In the genomic region with DNA sequence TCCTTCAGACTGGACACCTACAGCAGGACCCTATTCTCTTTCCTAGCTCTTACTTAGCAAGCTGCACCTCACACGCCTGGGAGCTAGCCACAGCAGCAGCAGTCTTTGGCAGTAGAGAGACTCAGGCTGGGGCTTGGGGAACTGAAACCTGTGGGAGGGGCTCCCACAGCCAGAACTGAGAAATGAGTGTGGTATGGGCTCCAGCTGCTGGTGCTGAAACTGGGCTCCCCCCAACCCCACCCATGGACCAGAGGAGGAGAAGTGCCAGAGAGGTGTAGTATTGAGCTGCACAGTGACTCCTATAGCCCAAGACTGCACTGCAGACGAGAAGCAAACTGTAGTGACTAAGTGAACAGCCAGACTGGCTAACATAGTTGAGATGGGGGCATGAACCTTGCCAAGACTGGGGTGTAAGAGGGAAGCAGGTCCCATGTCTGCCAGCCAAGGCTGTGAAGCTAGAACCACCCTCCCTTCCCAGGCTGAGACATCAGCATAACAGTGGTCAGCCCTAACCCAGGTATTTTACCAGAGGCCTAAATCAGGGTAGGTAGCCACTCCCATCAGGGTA, we compare ENCODE assay signal across 8 cellular contexts.
A peak's percentile ranks its signal among the peaks of the same experiment; 100 is the strongest.
DNase-seq lines count a peak whose midpoint lies in the region; ATAC-seq and TF ChIP-seq lines count a peak whose summit lies in the region.

No MANE protein-coding gene starts in this region.

- no peak overlapping the region for H3K27ac ChIP-seq in SU-DHL-6 (ENCODE audit: low read depth, low read length)
- no peak overlapping the region for H3K27ac ChIP-seq in SJCRH30

- H3K79me2 ChIP-seq in SU-DHL-6 (ENCODE audit: insufficient read depth, low read length), result 0 out of 2 replicates have a peak, but pooled peaks cover 4% of the 10 kb centered on the region

- H3K4me1 Mint-ChIP-seq in stimulated activated naive B cell treated with anti-CD40 and anti-IgM and Interleukin-4, amounts not matched to agents 10 μg/mL and 1 μg/mL and 100 μg/mL, for 72 hours, result peaks cover 32 to 54% of the 10 kb centered on the region in 2 donors

- ATAC-seq in HG02973 (IDR thresholded peaks at IDR 0.05; ENCODE audit: unreplicated experiment), result peak; percentile 87
- ATAC-seq in stimulated activated naive B cell treated with anti-CD40 and anti-IgM and Interleukin-4, amounts not matched to agents 10 μg/mL and 1 μg/mL and 100 μg/mL, for 72 hours (replicated peaks), result peak; percentile 99

- H3K9me3 ChIP-seq in SU-DHL-6 (ENCODE audit: insufficient read depth, low read length) (no peaks in the 10 kb centered on the region), SJCRH30 (replicated peaks) (no peaks in the 10 kb centered on the region)

- H4K20me1 ChIP-seq in SU-DHL-6 (ENCODE audit: low read depth, low read length), result no peaks in the 10 kb centered on the region; the same call in 1 of the 2 replicates

- H3K36me3 ChIP-seq in SU-DHL-6 (ENCODE audit: low read length) (no peaks in the 10 kb centered on the region), SJCRH30 (no peaks in the 10 kb centered on the region)

- H3K9ac ChIP-seq in SU-DHL-6 (ENCODE audit: low read length), result peak overlapping the region; percentile 30; the same call in 1 of the 2 replicates

- peak; percentile 71 for DNase-seq in activated CD8-positive, alpha-beta memory T cell treated with anti-CD3 and anti-CD28 coated beads for 24 hours
- no peak for DNase-seq in activated CD8-positive, alpha-beta memory T cell treated with anti-CD3 and anti-CD28 coated beads, Interleukin-2, amount 50 U/mL, for 4 hours
- DNase-seq in iPS DF 4.7 (ENCODE audit: extremely low read depth, low spot score), result peak; percentile 41
- peak; percentile 92 for DNase-seq in stimulated activated naive B cell treated with anti-CD40 and anti-IgM and Interleukin-4, amounts not matched to agents 10 μg/mL and 1 μg/mL and 100 μg/mL, for 72 hours
- DNase-seq in SJCRH30, result no peak
- DNase-seq in NCI-H2029 (lab: John Stamatoyannopoulos, UW), result no peak

- H3K9me3 Mint-ChIP-seq in stimulated activated naive B cell treated with anti-CD40 and anti-IgM and Interleukin-4, amounts not matched to agents 10 μg/mL and 1 μg/mL and 100 μg/mL, for 72 hours, result peaks cover 4 to 6% of the 10 kb centered on the region in 2 donors

- no peaks in the 10 kb centered on the region for H3K4me1 ChIP-seq in SJCRH30

- peak overlapping the region; percentile 33 for H3K4me2 ChIP-seq in SU-DHL-6 (ENCODE audit: low read depth, low read length, poor library complexity, severe bottlenecking)

- H3K27me3 ChIP-seq in SU-DHL-6 (ENCODE audit: low read length), result no peaks in the 10 kb centered on the region
- no peaks in the 10 kb centered on the region for H3K27me3 ChIP-seq in SJCRH30

- no peaks in the 10 kb centered on the region for H3K9me2 ChIP-seq in SU-DHL-6 (replicated peaks; ENCODE audit: insufficient read depth, low read length)

- TF ChIP-seq CTCF in SU-DHL-6 (IDR thresholded peaks at IDR 0.05; ENCODE audit: insufficient read depth, low read length, poor library complexity, severe bottlenecking), result peak; percentile 31

- H2AFZ ChIP-seq in SU-DHL-6 (ENCODE audit: low read depth, low read length, severe bottlenecking), result no peak overlapping the region

- H3K4me3 Mint-ChIP-seq in stimulated activated naive B cell treated with anti-CD40 and anti-IgM and Interleukin-4, amounts not matched to agents 10 μg/mL and 1 μg/mL and 100 μg/mL, for 72 hours, result peak overlapping the region; percentile 19 to 40

- peaks cover 4 to 8% of the 10 kb centered on the region in 2 donors for H3K36me3 Mint-ChIP-seq in stimulated activated naive B cell treated with anti-CD40 and anti-IgM and Interleukin-4, amounts not matched to agents 10 μg/mL and 1 μg/mL and 100 μg/mL, for 72 hours

- H3K27me3 Mint-ChIP-seq in stimulated activated naive B cell treated with anti-CD40 and anti-IgM and Interleukin-4, amounts not matched to agents 10 μg/mL and 1 μg/mL and 100 μg/mL, for 72 hours, result no peaks in the 10 kb centered on the region

- H3K4me3 ChIP-seq in SU-DHL-6 (ENCODE audit: insufficient read depth, low read length, poor library complexity, severe bottlenecking) (no peak overlapping the region), SJCRH30 (no peak overlapping the region)

- H3K27ac Mint-ChIP-seq in stimulated activated naive B cell treated with anti-CD40 and anti-IgM and Interleukin-4, amounts not matched to agents 10 μg/mL and 1 μg/mL and 100 μg/mL, for 72 hours, result peak overlapping the region; percentile 57

- H3F3A ChIP-seq in SU-DHL-6 (ENCODE audit: insufficient read depth), result no peaks in the 10 kb centered on the region

Comparison
In these comparisons a context has a peak if more than half of its experiments do, and no peak if none do; other contexts are left out.
1. DNase-seq: peak in activated CD8-positive, alpha-beta memory T cell treated with anti-CD3 and anti-CD28 coated beads for 24 hours (single experiment), iPS DF 4.7 (single experiment) and stimulated activated naive B cell treated with anti-CD40 and anti-IgM and Interleukin-4, amounts not matched to agents 10 μg/mL and 1 μg/mL and 100 μg/mL, for 72 hours (single experiment); none in activated CD8-positive, alpha-beta memory T cell treated with anti-CD3 and anti-CD28 coated beads, Interleukin-2, amount 50 U/mL, for 4 hours (single experiment), SJCRH30 (0 of 2) and NCI-H2029 (single experiment).